ENCODE assay signal across 32 cellular contexts in genomic region chr10:117204316-117204715, GRCh38. TPM values are rescaled to one million over a fixed set of nuclear protein-coding genes. Genes with fewer than 3 reads are reported as not detected.
"Had no signal": no experiment of that assay in that cellular context is flagged by ENCODE, and none has a peak within 500 bp of the region (broad histone marks: within the 10 kb centered on the region; RNA-seq: fewer than 3 reads in every experiment).

No MANE protein-coding gene starts in this region.

- H3K9me3 ChIP-seq: adrenal gland, Peyer's patch, SJCRH30 had no signal

- DNase-seq: activated CD4-positive, alpha-beta T cell treated with anti-CD3 and anti-CD28 coated beads for 1 hour; activated CD4-positive, alpha-beta T cell treated with anti-CD3 and anti-CD28 coated beads, Interleukin-2, amount 10 ng/mL, durations not matched to agents 24 days and 14 days; activated CD4-positive, alpha-beta T cell treated with anti-CD3 and anti-CD28 coated beads, Interleukin-2, amount 50 U/mL, for 48 hours; activated CD8-positive, alpha-beta memory T cell treated with anti-CD3 and anti-CD28 coated beads, Interleukin-2, amount 10 ng/mL, durations not matched to agents 7 days and 5 days; activated gamma-delta T cell; activated naive CD4-positive, alpha-beta T cell treated with anti-CD3 and anti-CD28 coated beads, Interleukin-2, amount 50 U/mL, for 16 hours; activated naive CD8-positive, alpha-beta T cell treated with anti-CD3 and anti-CD28 coated beads, Interleukin-2, amount 10 ng/mL, durations not matched to agents 7 days and 5 days; activated T-cell treated with anti-CD3 and anti-CD28 coated beads, Interleukin-2, amount 50 U/mL, for 24 hours; adrenal gland; anterior cingulate cortex; cerebellar nuclear complex; KG1; NCI-H1092; NCI-H1417; NCI-H1930; NCI-H2171 treated with DMSO at 0.1 percent for 48 hours; NCI-H226; NCI-H510A; NCI-H526 treated with DMSO at 0.1 percent for 48 hours; NCI-H82; Peyer's patch; Right ventricle myocardium superior; SJCRH30; T-helper 17 cell; T-helper 9 cell had no signal

- H3K4me1 ChIP-seq: adrenal gland, Peyer's patch, SJCRH30 had no signal

- ATAC-seq: activated CD8-positive, alpha-beta memory T cell treated with anti-CD3 and anti-CD28 coated beads, Interleukin-2, amount 10 ng/mL, durations not matched to agents 7 days and 5 days; SK-N-SH treated with all-trans-retinoic acid at 6 μM for 48 hours; T-helper 17 cell; WTC11 had no signal

- H3K27me3 ChIP-seq: Peyer's patch, SJCRH30 had no signal

- H3K4me3 ChIP-seq: adrenal gland, Peyer's patch, SJCRH30 had no signal

- H3K36me3 ChIP-seq: adrenal gland, Peyer's patch, SJCRH30 had no signal

- H3K27ac ChIP-seq: adrenal gland, Peyer's patch, RWPE1, SJCRH30 had no signal

RNA-seq across cellular contexts. Expression of gene KCNK18, which starts 7.0 kb away (rescaled TPM):
- total RNA-seq: activated CD4-positive, alpha-beta T cell treated with anti-CD3 and anti-CD28 coated beads, Interleukin-2, amount 10 ng/mL, durations not matched to agents 24 days and 14 days; activated CD8-positive, alpha-beta memory T cell treated with anti-CD3 and anti-CD28 coated beads, Interleukin-2, amount 10 ng/mL, durations not matched to agents 7 days and 5 days; activated naive CD8-positive, alpha-beta T cell treated with anti-CD3 and anti-CD28 coated beads, Interleukin-2, amount 10 ng/mL, durations not matched to agents 7 days and 5 days; activated T-helper 1 cell treated with anti-CD3 and anti-CD28 coated beads, Interleukin-12 subunit alpha, Interleukin-12 subunit beta, Interleukin-2, Interleukin-4 antibody, amounts not matched to agents 30 ng/mL and 10 ng/mL and 1 ng/mL, durations not matched to agents 14 hours and 24 hours and 36 hours; adrenal gland; cardiac septum; MCF 10A; Peyer's patch; Right ventricle myocardium superior; SJCRH30; T-helper 17 cell; WTC11 had no signal
- polyA plus RNA-seq: adrenal gland, IgD-negative memory B cell had no signal

RNA-seq across cellular contexts. Expression of gene SLC18A2, which starts 36.6 kb away (rescaled TPM):
- total RNA-seq: activated CD4-positive, alpha-beta T cell treated with anti-CD3 and anti-CD28 coated beads, Interleukin-2, amount 10 ng/mL, durations not matched to agents 24 days and 14 days; activated CD8-positive, alpha-beta memory T cell treated with anti-CD3 and anti-CD28 coated beads, Interleukin-2, amount 10 ng/mL, durations not matched to agents 7 days and 5 days; activated T-helper 1 cell treated with anti-CD3 and anti-CD28 coated beads, Interleukin-12 subunit alpha, Interleukin-12 subunit beta, Interleukin-2, Interleukin-4 antibody, amounts not matched to agents 30 ng/mL and 10 ng/mL and 1 ng/mL, durations not matched to agents 14 hours and 24 hours and 36 hours; MCF 10A had no signal
